ENCODE assay signal across 12 cellular contexts in genomic region chr5:103929310-103930003, GRCh38.
DNase-seq lines count a peak whose midpoint lies in the region; ATAC-seq and TF ChIP-seq lines count a peak whose summit lies in the region.
"Had no signal": no experiment of that assay in that cellular context is flagged by ENCODE, and none has a peak within 500 bp of the region (broad histone marks: within the 10 kb centered on the region; RNA-seq: fewer than 3 reads in every experiment).

No MANE protein-coding gene starts in this region.

- DNase-seq in T1000 (lab: John Stamatoyannopoulos, UW) (peak; percentile 0), mesendoderm (peak; percentile 58), right atrium auricular region (ENCODE audit: low spot score) (no peak), hepatic stellate cell (ENCODE audit: low spot score) (no peak)
- DNase-seq: activated T-cell treated with anti-CD3 and anti-CD28 coated beads, Interleukin-2, amount 50 U/mL, for 24 hours; NCI-H2081 treated with DMSO at 0.1 percent for 48 hours had no signal

- H3K23ac ChIP-seq in mesendoderm (ENCODE audit: low read length) = no peak overlapping the region

- ATAC-seq in GM18517 (IDR thresholded peaks at IDR 0.05; ENCODE audit: unreplicated experiment) (peak; percentile 75), HG03565 (IDR thresholded peaks at IDR 0.05; ENCODE audit: unreplicated experiment) (peak; percentile 34), HG02763 (IDR thresholded peaks at IDR 0.05; ENCODE audit: unreplicated experiment) (no peak), GM21576 (IDR thresholded peaks at IDR 0.05; ENCODE audit: unreplicated experiment) (no peak)
- ATAC-seq: esophagus mucosa had no signal

- no peak overlapping the region for H3K18ac ChIP-seq in mesendoderm (ENCODE audit: low read length)

- H2BK15ac ChIP-seq in mesendoderm (replicated peaks; ENCODE audit: low read depth) = no peak overlapping the region

- H3K79me2 ChIP-seq in mesendoderm (ENCODE audit: control insufficient read depth, insufficient read depth, low read length) = no peaks in the 10 kb centered on the region

- H3K4me1 ChIP-seq in mesendoderm (ENCODE audit: control insufficient read depth, low read depth, low read length) = peaks cover 3% of the 10 kb centered on the region
- no peaks in the 10 kb centered on the region for H3K4me1 ChIP-seq in right atrium auricular region
- H3K4me1 ChIP-seq: BLaER1 had no signal

- H3K36me3 ChIP-seq in mesendoderm (ENCODE audit: control insufficient read depth, insufficient read depth, low read length) (no peaks in the 10 kb centered on the region), right atrium auricular region (no peaks in the 10 kb centered on the region)
- H3K36me3 ChIP-seq: BLaER1 had no signal

- H3K4ac ChIP-seq in mesendoderm (ENCODE audit: low read depth, low read length) = peak overlapping the region; percentile 43

- no peaks in the 10 kb centered on the region for H3K9me3 ChIP-seq in right atrium auricular region
- H3K9me3 ChIP-seq: BLaER1 had no signal

- H3K27ac ChIP-seq in mesendoderm (ENCODE audit: low read depth, low read length) (no peak overlapping the region), right atrium auricular region (no peak overlapping the region)
- H3K27ac ChIP-seq: BLaER1 had no signal

- no peak overlapping the region for H3K56ac ChIP-seq in mesendoderm (ENCODE audit: low read length)

- H4K5ac ChIP-seq in mesendoderm (ENCODE audit: low read length) = no peak overlapping the region

- no peak overlapping the region for H3K4me2 ChIP-seq in mesendoderm (ENCODE audit: low read length)
- H3K4me2 ChIP-seq: BLaER1 had no signal

- no peak overlapping the region for H2BK120ac ChIP-seq in mesendoderm (ENCODE audit: low read depth, low read length)

- H3K79me1 ChIP-seq in mesendoderm (ENCODE audit: low read length) = no peaks in the 10 kb centered on the region

- no peak overlapping the region for H2AK5ac ChIP-seq in mesendoderm (ENCODE audit: low read length)

- H3K27me3 ChIP-seq in mesendoderm (ENCODE audit: insufficient read depth, low read length, poor library complexity) (no peaks in the 10 kb centered on the region), right atrium auricular region (no peaks in the 10 kb centered on the region)
- H3K27me3 ChIP-seq: BLaER1 had no signal

- no peak overlapping the region for H3K4me3 ChIP-seq in mesendoderm (ENCODE audit: low read length)
- no peak overlapping the region for H3K4me3 ChIP-seq in right atrium auricular region
- H3K4me3 ChIP-seq: BLaER1 had no signal

- no peak overlapping the region for H3K9ac ChIP-seq in mesendoderm (ENCODE audit: low read length)
- H3K9ac ChIP-seq: BLaER1 had no signal

- WGBS in mesendoderm (ENCODE audit: extremely low coverage, insufficient coverage, low lambda C conversion rate) = no CpG with 5 or more reads among the region's 2 CpGs

- no peak overlapping the region for H2BK5ac ChIP-seq in mesendoderm (ENCODE audit: low read length)

- no peak for TF ChIP-seq CTCF in right atrium auricular region (IDR thresholded peaks at IDR 0.05)

- H4K8ac ChIP-seq in mesendoderm (ENCODE audit: low read depth, low read length) = no peak overlapping the region

Comparison
In these comparisons a context has a peak if more than half of its experiments do, and no peak if none do; other contexts are left out.
1. ATAC-seq: peak in GM18517 (single experiment) and HG03565 (single experiment); none in HG02763 (single experiment) and GM21576 (single experiment).
2. DNase-seq: peak in T1000 (single experiment) and mesendoderm (single experiment); none in right atrium auricular region (single experiment) and hepatic stellate cell (single experiment).